29 cellular contexts compared by ENCODE assay signal in the genomic region with DNA sequence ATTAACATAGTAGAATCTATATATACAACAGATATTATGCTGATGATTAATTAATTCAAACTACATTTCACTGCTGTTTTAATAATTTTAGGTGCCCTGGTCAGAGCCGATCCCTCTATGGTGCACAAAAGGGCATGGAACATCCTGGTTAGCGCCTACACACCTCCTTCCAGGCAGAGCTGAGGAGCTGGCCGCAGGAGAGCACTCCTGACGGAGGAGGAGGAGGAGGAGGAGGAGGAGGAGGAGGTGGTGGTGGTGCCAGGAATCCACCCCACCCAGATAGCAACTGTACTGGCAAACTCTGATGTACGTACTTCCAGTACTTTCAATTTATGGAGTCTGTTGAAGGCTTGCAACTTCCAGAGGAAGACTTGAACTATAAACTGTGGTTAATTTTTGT.
"Had no signal": no experiment of that assay in that cellular context is flagged by ENCODE, and none has a peak within 500 bp of the region (broad histone marks: within the 10 kb centered on the region; RNA-seq: fewer than 3 reads in every experiment).

No MANE protein-coding gene starts in this region.

- H3K4me3 Mint-ChIP-seq: stimulated activated effector memory CD8-positive, alpha-beta T cell treated with anti-CD3 and anti-CD28 coated beads, Interleukin-12 subunit alpha, Interleukin-12 subunit beta, amount 100 ng/mL, for 72 hours; stimulated activated memory B cell treated with anti-CD40 and anti-IgM and Interleukin-4, amounts not matched to agents 10 μg/mL and 1 μg/mL and 100 μg/mL, for 72 hours; stimulated activated naive B cell treated with anti-CD40 and anti-IgM and Interleukin-4, amounts not matched to agents 10 μg/mL and 1 μg/mL and 100 μg/mL, for 72 hours; stimulated activated naive CD8-positive, alpha-beta T cell treated with anti-CD3 and anti-CD28 coated beads, Interleukin-15, amount 100 ng/mL, for 72 hours; stimulated activated naive CD8-positive, alpha-beta T cell treated with anti-CD3 and anti-CD28 coated beads, Interleukin-15, Interleukin-2, amounts not matched to agents 100 ng/mL and 50 ng/mL, for 24 hours; type B pancreatic cell had no signal

- H3K36me3 ChIP-seq: stomach, suprapubic skin, thoracic aorta, thyroid gland, tibial artery, transverse colon, upper lobe of left lung, upper lobe of right lung, uterus, vagina had no signal

- H3K27ac Mint-ChIP-seq: stimulated activated effector memory CD8-positive, alpha-beta T cell treated with anti-CD3 and anti-CD28 coated beads, Interleukin-12 subunit alpha, Interleukin-12 subunit beta, amount 100 ng/mL, for 72 hours; stimulated activated memory B cell treated with anti-CD40 and anti-IgM and Interleukin-4, amounts not matched to agents 10 μg/mL and 1 μg/mL and 100 μg/mL, for 72 hours; stimulated activated naive B cell treated with anti-CD40 and anti-IgM and Interleukin-4, amounts not matched to agents 10 μg/mL and 1 μg/mL and 100 μg/mL, for 72 hours; stimulated activated naive CD8-positive, alpha-beta T cell treated with anti-CD3 and anti-CD28 coated beads, Interleukin-15, Interleukin-2, amounts not matched to agents 100 ng/mL and 50 ng/mL, for 24 hours; type B pancreatic cell had no signal

- H3K9me3 ChIP-seq: suprapubic skin, testis, thoracic aorta, thyroid gland, upper lobe of right lung, uterus, vagina had no signal

- FAIRE-seq: urothelium cell line had no signal

- H3K4me1 Mint-ChIP-seq: stimulated activated effector memory CD8-positive, alpha-beta T cell treated with anti-CD3 and anti-CD28 coated beads, Interleukin-12 subunit alpha, Interleukin-12 subunit beta, amount 100 ng/mL, for 72 hours; stimulated activated memory B cell treated with anti-CD40 and anti-IgM and Interleukin-4, amounts not matched to agents 10 μg/mL and 1 μg/mL and 100 μg/mL, for 72 hours; stimulated activated naive B cell treated with anti-CD40 and anti-IgM and Interleukin-4, amounts not matched to agents 10 μg/mL and 1 μg/mL and 100 μg/mL, for 72 hours; stimulated activated naive CD8-positive, alpha-beta T cell treated with anti-CD3 and anti-CD28 coated beads, Interleukin-15, amount 100 ng/mL, for 72 hours had no signal

- H3K9me3 Mint-ChIP-seq: type B pancreatic cell had no signal

- H3K36me3 Mint-ChIP-seq: stimulated activated effector memory CD8-positive, alpha-beta T cell treated with anti-CD3 and anti-CD28 coated beads, Interleukin-12 subunit alpha, Interleukin-12 subunit beta, amount 100 ng/mL, for 72 hours; type B pancreatic cell had no signal

- H3K27ac ChIP-seq: stomach, suprapubic skin, testis, thoracic aorta, thyroid gland, tibial artery, tibial nerve, transverse colon, upper lobe of left lung, upper lobe of right lung, uterus, vagina had no signal

- H3K4me1 ChIP-seq: testis, thyroid gland, upper lobe of right lung, vagina had no signal

- H3K27me3 ChIP-seq: stomach, suprapubic skin, testis, thyroid gland, tibial artery, tibial nerve, transverse colon, upper lobe of left lung, upper lobe of right lung, uterus, vagina had no signal

- H3K4me3 ChIP-seq: stomach, suprapubic skin, testis, thoracic aorta, thyroid gland, tibial artery, tibial nerve, transverse colon, upper lobe of left lung, upper lobe of right lung, uterus, vagina had no signal

- ATAC-seq: stimulated activated effector memory CD8-positive, alpha-beta T cell treated with anti-CD3 and anti-CD28 coated beads, Interleukin-12 subunit alpha, Interleukin-12 subunit beta, amount 100 ng/mL, for 72 hours; stimulated activated memory B cell treated with anti-CD40 and anti-IgM and Interleukin-4, amounts not matched to agents 10 μg/mL and 1 μg/mL and 100 μg/mL, for 72 hours; stimulated activated naive B cell treated with anti-CD40 and anti-IgM and Interleukin-4, amounts not matched to agents 10 μg/mL and 1 μg/mL and 100 μg/mL, for 72 hours; stimulated activated naive CD8-positive, alpha-beta T cell treated with anti-CD3 and anti-CD28 coated beads, Interleukin-15, amount 100 ng/mL, for 72 hours; stimulated activated naive CD8-positive, alpha-beta T cell treated with anti-CD3 and anti-CD28 coated beads, Interleukin-15, Interleukin-2, amounts not matched to agents 100 U/mL and 50 U/mL, for 24 hours; upper lobe of right lung had no signal

- DNase-seq: stimulated activated CD4-positive, alpha-beta T cell treated with anti-CD3 and anti-CD28 coated beads, Interleukin-2, amount 100 ng/mL, for 48 hours; stimulated activated CD4-positive, alpha-beta T cell treated with anti-CD3 and anti-CD28 coated beads, Interleukin-4, amount 100 ng/mL, for 1 hour; stimulated activated CD4-positive, alpha-beta T cell treated with anti-CD3 and anti-CD28 coated beads, Interleukin-4, amount 100 ng/mL, for 24 hours; stimulated activated CD4-positive, alpha-beta T cell treated with anti-CD3 and anti-CD28 coated beads, Interleukin-4, amount 100 ng/mL, for 4 hours; stimulated activated CD8-positive, alpha-beta memory T cell treated with anti-CD3 and anti-CD28 coated beads, Interleukin-4, amount 100 ng/mL, for 48 hours; stimulated activated naive B cell treated with anti-CD40 and anti-IgM and Interleukin-4, amounts not matched to agents 10 μg/mL and 1 μg/mL and 100 μg/mL, for 72 hours; stimulated activated naive CD4-positive, alpha-beta T cell; stimulated activated naive CD4-positive, alpha-beta T cell treated with Interleukin-2 at 50 U/mL for 16 hours; stimulated activated naive CD8-positive, alpha-beta T cell treated with anti-CD3 and anti-CD28 coated beads, Interleukin-15, amount 100 ng/mL, for 72 hours; stimulated activated naive CD8-positive, alpha-beta T cell treated with anti-CD3 and anti-CD28 coated beads, Interleukin-15, Interleukin-2, amounts not matched to agents 100 U/mL and 50 U/mL, for 24 hours; stomach; substantia nigra; testis; thyroid gland; tibial artery; transverse colon; trophoblast cell; upper lobe of left lung; upper lobe of right lung; uterus had no signal

- H3K27me3 Mint-ChIP-seq: stimulated activated memory B cell treated with anti-CD40 and anti-IgM and Interleukin-4, amounts not matched to agents 10 μg/mL and 1 μg/mL and 100 μg/mL, for 72 hours; stimulated activated naive B cell treated with anti-CD40 and anti-IgM and Interleukin-4, amounts not matched to agents 10 μg/mL and 1 μg/mL and 100 μg/mL, for 72 hours; stimulated activated naive CD8-positive, alpha-beta T cell treated with anti-CD3 and anti-CD28 coated beads, Interleukin-15, amount 100 ng/mL, for 72 hours; stimulated activated naive CD8-positive, alpha-beta T cell treated with anti-CD3 and anti-CD28 coated beads, Interleukin-15, Interleukin-2, amounts not matched to agents 100 ng/mL and 50 ng/mL, for 24 hours; type B pancreatic cell had no signal
